ENCODE assay signal across 1 cellular context in genomic region chr6:17278289-17279061, GRCh38.
TF ChIP-seq lines count a peak whose summit lies in the region.

No MANE protein-coding gene starts in this region.

TF ChIP-seq in HCT116, 20 proteins besides CTCF, POLR2A, EP300 and RAD21 (continued from another document):
- no peak for TF ChIP-seq ZBTB33 (IDR thresholded peaks at IDR 0.05; ENCODE audit: extremely low read depth, insufficient replicate concordance, low read length)
- TF ChIP-seq TCF7L2 (IDR thresholded peaks at IDR 0.05; ENCODE audit: borderline replicate concordance, extremely low read depth, insufficient read depth, insufficient read length): peak; percentile 18
- no peak for TF ChIP-seq CEBPB (IDR thresholded peaks at IDR 0.05; ENCODE audit: low read depth)
- TF ChIP-seq ZNF274 (IDR thresholded peaks at IDR 0.05; ENCODE audit: low read depth, low read length): no peak
- TF ChIP-seq SP1 (IDR thresholded peaks at IDR 0.05; ENCODE audit: low read depth): peak; percentile 40
- TF ChIP-seq MAX (IDR thresholded peaks at IDR 0.05): 0 out of 2 replicates have a peak, but pooled peaks have one; percentile 33
- TF ChIP-seq POLR2AphosphoS5 (IDR thresholded peaks at IDR 0.05; ENCODE audit: low read depth, low read length): no peak
